ENCODE assay signal across 1 cellular context in genomic region chr1:212040629-212041028, GRCh38.
TF ChIP-seq lines count a peak whose summit lies in the region.

No MANE protein-coding gene starts in this region.

TF ChIP-seq in GM12878, 131 proteins besides CTCF, POLR2A, EP300 and RAD21:
- TF ChIP-seq IKZF1 (conservative IDR thresholded peaks at IDR 0.05), result peak; percentile 23; the same call in 1 of the 2 replicates
- no peak for TF ChIP-seq ZBTB40 (IDR thresholded peaks at IDR 0.05; ENCODE audit: borderline replicate concordance)
- TF ChIP-seq MTA3 (IDR thresholded peaks at IDR 0.05; ENCODE audit: borderline replicate concordance, low read length), result no peak
- no peak for TF ChIP-seq MEF2A (IDR thresholded peaks at IDR 0.05; ENCODE audit: insufficient read depth, low read depth, low read length)
- no peak for TF ChIP-seq RB1 (IDR thresholded peaks at IDR 0.05; ENCODE audit: borderline replicate concordance)
- no peak for TF ChIP-seq REST (IDR thresholded peaks at IDR 0.05; ENCODE audit: low read depth, low read length)
- TF ChIP-seq KAT2A (conservative IDR thresholded peaks at IDR 0.05; ENCODE audit: control insufficient read depth, low read depth, low read length), result no peak
- no peak for TF ChIP-seq CHD1 (IDR thresholded peaks at IDR 0.05; ENCODE audit: low read depth, low read length)
- TF ChIP-seq RUNX3 (IDR thresholded peaks at IDR 0.05; ENCODE audit: low read length), result peak; percentile 77
- TF ChIP-seq TCF7 (IDR thresholded peaks at IDR 0.05; ENCODE audit: borderline replicate concordance), result no peak
